ENCODE assay signal across 8 cellular contexts in the genomic region with DNA sequence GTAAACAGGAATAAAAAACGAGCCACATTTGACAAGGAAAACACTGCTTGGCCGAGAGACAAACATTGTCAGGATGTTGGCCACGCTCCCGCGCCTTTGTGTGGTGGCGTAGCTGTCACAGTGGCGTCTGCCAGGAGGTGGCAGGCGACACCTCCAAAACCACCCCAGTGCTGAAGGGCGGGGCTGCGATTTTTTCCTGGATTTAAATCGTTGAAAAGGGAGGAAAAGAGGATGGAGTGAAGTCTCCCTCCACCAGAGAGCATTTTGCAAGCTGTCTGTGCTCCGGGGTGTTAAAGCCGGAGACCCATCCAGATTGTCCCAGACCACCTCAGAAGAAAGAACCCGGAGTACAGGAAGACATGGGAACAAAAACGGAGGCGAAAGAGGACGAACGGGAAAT. TPM values are rescaled to one million over a fixed set of nuclear protein-coding genes. Genes with fewer than 3 reads are reported as not detected.
A peak's percentile ranks its signal among the peaks of the same experiment; 100 is the strongest.
DNase-seq lines count a peak whose midpoint lies in the region; ATAC-seq and TF ChIP-seq lines count a peak whose summit lies in the region.

No MANE protein-coding gene starts in this region.

- CTCF ChIA-PET in GM10248 (lab: Yijun Ruan, JAX) = interaction anchor here (1.1 to 3.7 kb wide), 8 partner anchors 10 to 261 kb away, joined by 3 to 50 read pairs (median 5); partner anchors contain the start of genes NXN and TIMM22

- 7 to 8% methylated on average over 18 of the region's 18 CpGs for WGBS in lower leg skin, 2 donors

- peaks cover 25% of the 10 kb centered on the region for H3K36me3 Mint-ChIP-seq in activated CD4-positive, alpha-beta T cell treated with anti-CD3 and anti-CD28 coated beads, Interleukin-2, amount 10 ng/mL, durations not matched to agents 24 days and 14 days (ENCODE audit: low read depth)

- peaks cover 4% of the 10 kb centered on the region for H3K4me1 Mint-ChIP-seq in activated CD4-positive, alpha-beta T cell treated with anti-CD3 and anti-CD28 coated beads, Interleukin-2, amount 10 ng/mL, durations not matched to agents 24 days and 14 days

- ATAC-seq in GM21390 (IDR thresholded peaks at IDR 0.05; ENCODE audit: unreplicated experiment) = no peak
- ATAC-seq in HG03457 (IDR thresholded peaks at IDR 0.05; ENCODE audit: unreplicated experiment) = no peak

- H3K27me3 Mint-ChIP-seq in activated CD4-positive, alpha-beta T cell treated with anti-CD3 and anti-CD28 coated beads, Interleukin-2, amount 10 ng/mL, durations not matched to agents 24 days and 14 days = no peaks in the 10 kb centered on the region

- H3K27ac Mint-ChIP-seq in activated CD4-positive, alpha-beta T cell treated with anti-CD3 and anti-CD28 coated beads, Interleukin-2, amount 10 ng/mL, durations not matched to agents 24 days and 14 days = no peak overlapping the region

- POLR2A ChIA-PET in GM10248 (lab: Yijun Ruan, JAX) = no interaction called here

- intact Hi-C loops in activated CD4-positive, alpha-beta T cell treated with anti-CD3 and anti-CD28 coated beads, Interleukin-2, amount 10 ng/mL, durations not matched to agents 24 days and 14 days (cut with micrococcal nuclease) = loop anchor here (1.0 to 5.0 kb wide), 2 partner anchors 186 to 202 kb away; partner anchors contain the start of gene TIMM22
- intact Hi-C loops in lower leg skin (cut with DNase I; ENCODE audit: low total_unique reads) = no loop called here

- DNase-seq in GM10248 (ENCODE audit: extremely low spot score) (peak; percentile 72), NCI-H1694 treated with DMSO at 0.1 percent for 48 hours (lab: John Stamatoyannopoulos, UW) (peak; percentile 95), lower leg skin (ENCODE audit: low spot score in 2 of 2) (peak; percentile 86 to 97)
- DNase-seq in activated CD4-positive, alpha-beta T cell treated with anti-CD3 and anti-CD28 coated beads, Interleukin-2, amount 10 ng/mL, durations not matched to agents 24 days and 14 days = peak; percentile 82
- DNase-seq in effector CD8-positive, alpha-beta T cell (lab: John Stamatoyannopoulos, UW) = peak; percentile 18
- DNase-seq in stimulated activated CD4-positive, alpha-beta T cell treated with anti-CD3 and anti-CD28 coated beads, Interleukin-4, amount 100 ng/mL, for 24 hours = peak; percentile 45

- peak; percentile 58 for TF ChIP-seq CTCF in GM10248 (IDR thresholded peaks at IDR 0.05; ENCODE audit: control extremely low read depth, extremely low read depth, low read depth, missing control alignments)
- TF ChIP-seq CTCF in lower leg skin (IDR thresholded peaks at IDR 0.05) = no peak

- TF ChIP-seq POLR2A in lower leg skin (IDR thresholded peaks at IDR 0.05) = no peak

- H3K9me3 Mint-ChIP-seq in activated CD4-positive, alpha-beta T cell treated with anti-CD3 and anti-CD28 coated beads, Interleukin-2, amount 10 ng/mL, durations not matched to agents 24 days and 14 days = no peaks in the 10 kb centered on the region

- H3K4me3 Mint-ChIP-seq in activated CD4-positive, alpha-beta T cell treated with anti-CD3 and anti-CD28 coated beads, Interleukin-2, amount 10 ng/mL, durations not matched to agents 24 days and 14 days = no peak overlapping the region

- no peak overlapping the region for H3K4me3 ChIP-seq in lower leg skin (ENCODE audit: low read depth, poor library complexity, severe bottlenecking)

RNA-seq across cellular contexts. Expression of gene MRM3, which starts 12.7 kb away (rescaled TPM):
- 32.5 and 33.1 TPM in 2 replicates for total RNA-seq in activated CD4-positive, alpha-beta T cell treated with anti-CD3 and anti-CD28 coated beads, Interleukin-2, amount 10 ng/mL, durations not matched to agents 24 days and 14 days
- 10 to 100 TPM; 28.9 to 44.9 (median 35.8) TPM for total RNA-seq in lower leg skin

RNA-seq across cellular contexts. Expression of gene GLOD4, which starts 12.8 kb away (rescaled TPM):
- 82.4 and 83.2 TPM in 2 replicates for total RNA-seq in activated CD4-positive, alpha-beta T cell treated with anti-CD3 and anti-CD28 coated beads, Interleukin-2, amount 10 ng/mL, durations not matched to agents 24 days and 14 days
- 10 to 100 TPM; 69.7 to 99.5 (median 84.0) TPM for total RNA-seq in lower leg skin

RNA-seq across cellular contexts. Expression of gene GEMIN4, which starts 42.8 kb away (rescaled TPM):
- 71.4 and 80.3 TPM in 2 replicates for total RNA-seq in activated CD4-positive, alpha-beta T cell treated with anti-CD3 and anti-CD28 coated beads, Interleukin-2, amount 10 ng/mL, durations not matched to agents 24 days and 14 days
- 10 to 100 TPM; 27.7 to 48.3 (median 37.7) TPM for total RNA-seq in lower leg skin

Comparison
In these comparisons a context has a peak if more than half of its experiments do, and no peak if none do; other contexts are left out.
1. DNase-seq: peak in every context shown above with its lines; median percentile 95 in NCI-H1694 treated with DMSO at 0.1 percent for 48 hours; 92 in lower leg skin; 82 in activated CD4-positive, alpha-beta T cell treated with anti-CD3 and anti-CD28 coated beads, Interleukin-2, amount 10 ng/mL, durations not matched to agents 24 days and 14 days; 72 in GM10248; 45 in stimulated activated CD4-positive, alpha-beta T cell treated with anti-CD3 and anti-CD28 coated beads, Interleukin-4, amount 100 ng/mL, for 24 hours; 18 in effector CD8-positive, alpha-beta T cell.